In the genomic region with DNA sequence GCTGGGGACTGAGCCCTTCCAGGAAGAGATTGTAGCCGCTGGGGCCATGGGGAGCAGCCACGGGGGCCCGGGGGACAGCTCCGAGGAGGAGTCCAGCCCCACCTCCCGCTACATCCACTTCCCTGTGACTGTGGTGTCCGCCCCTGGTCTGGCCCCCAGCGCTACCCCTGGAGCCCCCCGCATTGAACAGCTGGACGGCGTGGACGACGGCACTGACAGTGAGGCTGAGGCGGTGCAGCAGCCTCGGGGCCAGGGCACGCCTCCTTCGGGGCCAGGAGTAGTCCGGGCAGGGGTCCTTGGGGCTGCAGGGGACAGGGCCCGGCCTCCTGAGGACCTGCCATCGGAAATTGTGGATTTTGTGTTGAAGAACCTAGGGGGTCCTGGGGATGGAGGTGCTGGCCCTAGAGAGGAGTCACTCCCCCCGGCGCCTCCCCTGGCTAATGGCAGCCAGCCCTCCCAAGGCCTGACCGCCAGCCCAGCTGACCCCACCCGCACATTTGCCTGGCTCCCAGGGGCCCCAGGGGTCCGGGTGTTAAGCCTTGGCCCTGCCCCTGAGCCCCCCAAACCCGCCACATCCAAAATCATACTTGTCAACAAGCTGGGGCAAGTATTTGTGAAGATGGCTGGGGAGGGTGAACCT, we compare ENCODE assay signal across 1 cellular context.
TF ChIP-seq lines count a peak whose summit lies in the region.

No MANE protein-coding gene starts in this region.

TF ChIP-seq in K562, 482 proteins besides CTCF, POLR2A, EP300 and RAD21:
- TF ChIP-seq, protein P1, sequence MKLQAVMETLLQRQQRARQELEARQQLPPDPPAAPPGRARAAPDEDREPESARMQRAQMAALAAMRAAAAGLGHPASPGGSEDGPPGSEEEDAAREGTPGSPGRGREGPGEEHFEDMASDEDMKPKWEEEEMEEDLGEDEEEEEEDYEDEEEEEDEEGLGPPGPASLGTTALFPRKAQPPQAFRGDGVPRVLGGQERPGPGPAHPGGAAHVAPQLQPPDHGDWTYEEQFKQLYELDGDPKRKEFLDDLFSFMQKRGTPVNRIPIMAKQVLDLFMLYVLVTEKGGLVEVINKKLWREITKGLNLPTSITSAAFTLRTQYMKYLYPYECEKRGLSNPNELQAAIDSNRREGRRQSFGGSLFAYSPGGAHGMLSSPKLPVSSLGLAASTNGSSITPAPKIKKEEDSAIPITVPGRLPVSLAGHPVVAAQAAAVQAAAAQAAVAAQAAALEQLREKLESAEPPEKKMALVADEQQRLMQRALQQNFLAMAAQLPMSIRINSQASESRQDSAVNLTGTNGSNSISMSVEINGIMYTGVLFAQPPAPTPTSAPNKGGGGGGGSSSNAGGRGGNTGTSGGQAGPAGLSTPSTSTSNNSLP (IDR thresholded peaks at IDR 0.05; ENCODE audit: borderline replicate concordance, low read depth, low read length), result no peak
- TF ChIP-seq, protein P2, sequence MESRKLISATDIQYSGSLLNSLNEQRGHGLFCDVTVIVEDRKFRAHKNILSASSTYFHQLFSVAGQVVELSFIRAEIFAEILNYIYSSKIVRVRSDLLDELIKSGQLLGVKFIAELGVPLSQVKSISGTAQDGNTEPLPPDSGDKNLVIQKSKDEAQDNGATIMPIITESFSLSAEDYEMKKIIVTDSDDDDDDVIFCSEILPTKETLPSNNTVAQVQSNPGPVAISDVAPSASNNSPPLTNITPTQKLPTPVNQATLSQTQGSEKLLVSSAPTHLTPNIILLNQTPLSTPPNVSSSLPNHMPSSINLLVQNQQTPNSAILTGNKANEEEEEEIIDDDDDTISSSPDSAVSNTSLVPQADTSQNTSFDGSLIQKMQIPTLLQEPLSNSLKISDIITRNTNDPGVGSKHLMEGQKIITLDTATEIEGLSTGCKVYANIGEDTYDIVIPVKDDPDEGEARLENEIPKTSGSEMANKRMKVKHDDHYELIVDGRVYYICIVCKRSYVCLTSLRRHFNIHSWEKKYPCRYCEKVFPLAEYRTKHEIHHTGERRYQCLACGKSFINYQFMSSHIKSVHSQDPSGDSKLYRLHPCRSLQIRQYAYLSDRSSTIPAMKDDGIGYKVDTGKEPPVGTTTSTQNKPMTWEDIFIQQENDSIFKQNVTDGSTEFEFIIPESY (CRISPR knock-in tag; IDR thresholded peaks at IDR 0.05), result peak; percentile 15; the same call in 1 of the 2 replicates
- no peak for TF ChIP-seq CREM (IDR thresholded peaks at IDR 0.05; ENCODE audit: low read depth)
- no peak for TF ChIP-seq PHTF2 (CRISPR knock-in tag; IDR thresholded peaks at IDR 0.05)
- TF ChIP-seq RHOXF2B (CRISPR knock-in tag; conservative IDR thresholded peaks at IDR 0.05), result no peak
- peak; percentile 58 for TF ChIP-seq POLR2G (IDR thresholded peaks at IDR 0.05; ENCODE audit: low read depth, low read length)
- no peak for TF ChIP-seq NR2C1 (IDR thresholded peaks at IDR 0.05)
- TF ChIP-seq NR2C1 (tag; IDR thresholded peaks at IDR 0.05), result no peak
- TF ChIP-seq KAT8 (IDR thresholded peaks at IDR 0.05; ENCODE audit: low read depth), result no peak
- TF ChIP-seq, protein P3, sequence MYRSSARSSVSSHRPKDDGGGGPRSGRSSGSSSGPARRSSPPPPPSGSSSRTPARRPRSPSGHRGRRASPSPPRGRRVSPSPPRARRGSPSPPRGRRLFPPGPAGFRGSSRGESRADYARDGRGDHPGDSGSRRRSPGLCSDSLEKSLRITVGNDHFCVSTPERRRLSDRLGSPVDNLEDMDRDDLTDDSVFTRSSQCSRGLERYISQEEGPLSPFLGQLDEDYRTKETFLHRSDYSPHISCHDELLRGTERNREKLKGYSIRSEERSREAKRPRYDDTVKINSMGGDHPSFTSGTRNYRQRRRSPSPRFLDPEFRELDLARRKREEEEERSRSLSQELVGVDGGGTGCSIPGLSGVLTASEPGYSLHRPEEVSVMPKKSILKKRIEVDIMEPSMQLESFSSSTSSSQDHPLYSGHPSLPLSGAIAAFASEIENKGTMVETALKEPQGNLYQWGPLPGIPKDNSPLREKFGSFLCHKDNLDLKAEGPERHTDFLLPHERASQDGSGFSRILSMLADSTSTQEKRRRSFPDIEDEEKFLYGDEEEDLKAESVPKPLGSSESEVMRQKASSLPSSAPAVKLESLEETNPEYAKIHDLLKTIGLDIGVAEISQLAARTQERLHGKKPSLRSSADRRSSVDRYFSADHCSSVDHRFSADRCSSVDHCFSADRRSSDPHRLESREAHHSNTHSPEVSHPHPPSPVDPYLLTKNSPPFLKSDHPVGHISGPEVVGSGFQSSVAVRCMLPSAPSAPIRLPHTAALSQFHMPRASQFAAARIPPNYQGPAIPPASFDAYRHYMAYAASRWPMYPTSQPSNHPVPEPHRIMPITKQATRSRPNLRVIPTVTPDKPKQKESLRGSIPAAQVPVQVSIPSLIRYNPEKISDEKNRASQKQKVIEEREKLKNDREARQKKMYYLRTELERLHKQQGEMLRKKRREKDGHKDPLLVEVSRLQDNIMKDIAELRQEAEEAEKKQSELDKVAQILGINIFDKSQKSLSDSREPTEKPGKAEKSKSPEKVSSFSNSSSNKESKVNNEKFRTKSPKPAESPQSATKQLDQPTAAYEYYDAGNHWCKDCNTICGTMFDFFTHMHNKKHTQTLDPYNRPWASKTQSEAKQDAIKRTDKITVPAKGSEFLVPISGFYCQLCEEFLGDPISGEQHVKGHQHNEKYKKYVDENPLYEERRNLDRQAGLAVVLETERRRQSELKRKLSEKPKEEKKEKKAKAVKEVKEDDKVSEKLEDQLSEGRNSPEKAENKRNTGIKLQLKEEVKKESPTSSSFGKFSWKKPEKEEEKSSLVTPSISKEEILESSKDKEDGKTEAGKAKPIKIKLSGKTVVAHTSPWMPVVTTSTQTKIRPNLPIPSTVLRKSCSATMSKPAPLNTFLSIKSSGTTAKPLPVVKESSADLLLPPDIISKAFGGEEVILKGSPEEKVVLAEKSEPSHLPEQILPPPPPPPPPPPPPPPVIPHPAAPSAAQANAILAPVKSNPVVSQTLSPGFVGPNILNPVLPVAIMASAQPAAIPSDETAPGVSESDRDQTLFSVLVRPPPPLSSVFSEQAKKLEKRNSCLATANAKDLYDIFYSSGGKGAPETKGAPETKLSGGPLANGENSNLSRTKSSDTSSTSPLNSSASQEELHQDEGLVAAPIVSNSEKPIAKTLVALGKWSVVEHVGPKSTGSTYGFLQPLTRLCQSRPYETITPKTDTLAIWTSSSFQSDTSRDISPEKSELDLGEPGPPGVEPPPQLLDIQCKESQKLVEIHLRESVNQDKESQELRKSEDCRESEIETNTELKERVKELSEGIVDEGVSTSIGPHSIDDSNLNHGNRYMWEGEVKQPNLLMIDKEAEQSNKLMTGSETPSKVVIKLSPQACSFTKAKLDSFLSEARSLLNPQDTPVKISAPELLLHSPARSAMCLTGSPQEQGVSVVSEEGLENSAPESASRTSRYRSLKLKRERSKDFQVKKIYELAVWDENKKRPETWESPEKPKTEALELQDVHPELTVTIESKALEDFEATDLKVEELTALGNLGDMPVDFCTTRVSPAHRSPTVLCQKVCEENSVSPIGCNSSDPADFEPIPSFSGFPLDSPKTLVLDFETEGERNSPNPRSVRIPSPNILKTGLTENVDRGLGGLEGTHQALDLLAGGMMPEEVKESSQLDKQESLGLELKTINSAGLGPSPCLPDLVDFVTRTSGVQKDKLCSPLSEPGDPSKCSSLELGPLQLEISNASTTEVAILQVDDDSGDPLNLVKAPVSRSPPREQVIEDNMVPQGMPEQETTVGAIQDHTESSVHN (IDR thresholded peaks at IDR 0.05; ENCODE audit: borderline replicate concordance in 1 of 2, low read depth in 1 of 2), result no peak
- no peak for TF ChIP-seq EGR1 (conservative IDR thresholded peaks at IDR 0.05)
TF ChIP-seq in K562: peak in this region for 2.
